Comparison of ENCODE assay signal across 10 cellular contexts in genomic region chr20:49913399-49914047, GRCh38. TPM values are rescaled to one million over a fixed set of nuclear protein-coding genes. Genes with fewer than 3 reads are reported as not detected.
DNase-seq lines count a peak whose midpoint lies in the region; ATAC-seq and TF ChIP-seq lines count a peak whose summit lies in the region.
"Had no signal": no experiment of that assay in that cellular context is flagged by ENCODE, and none has a peak within 500 bp of the region (broad histone marks: within the 10 kb centered on the region; RNA-seq: fewer than 3 reads in every experiment).

No MANE protein-coding gene starts in this region.

- H2BK12ac ChIP-seq in mesenchymal stem cell (ENCODE audit: low read length in 2 of 2) = no peak overlapping the region

- H3K4me3 Mint-ChIP-seq in MCF 10A (ENCODE audit: unreplicated experiment) (peak overlapping the region; percentile 90), type B pancreatic cell (peak overlapping the region; percentile 90)

- no peak overlapping the region for H2BK120ac ChIP-seq in mesenchymal stem cell (ENCODE audit: low read depth, low read length)

- peaks cover 22% of the 10 kb centered on the region for H3K36me3 Mint-ChIP-seq in MCF 10A (ENCODE audit: insufficient read depth, unreplicated experiment)
- peaks cover 2% of the 10 kb centered on the region for H3K36me3 Mint-ChIP-seq in type B pancreatic cell

- no peak overlapping the region for H4K8ac ChIP-seq in mesenchymal stem cell (ENCODE audit: low read length)

- no peak for TF ChIP-seq POLR2A in breast epithelium (IDR thresholded peaks at IDR 0.05)

- H2BK5ac ChIP-seq in mesenchymal stem cell (ENCODE audit: low read depth, low read length, poor library complexity, severe bottlenecking) = no peak overlapping the region

- H3K18ac ChIP-seq in mesenchymal stem cell (ENCODE audit: low read depth in 1 of 2, low read length in 2 of 2) = no peak overlapping the region

- H3K9me3 Mint-ChIP-seq in MCF 10A (ENCODE audit: unreplicated experiment) = no peaks in the 10 kb centered on the region
- H3K9me3 Mint-ChIP-seq in type B pancreatic cell = no peaks in the 10 kb centered on the region

- H3K9ac ChIP-seq in mesenchymal stem cell (ENCODE audit: low read length) = peak overlapping the region; percentile 95

- H3K27ac ChIP-seq in breast epithelium = no peak overlapping the region
- peak overlapping the region; percentile 36 to 100 for H3K27ac ChIP-seq in ascending aorta
- H3K27ac ChIP-seq in mesenchymal stem cell (ENCODE audit: low read length, poor library complexity, severe bottlenecking) = no peak overlapping the region

- no peak overlapping the region for H2AFZ ChIP-seq in mesenchymal stem cell (ENCODE audit: low read depth, low read length)

- 95% methylated on average over 16 of the region's 16 CpGs for WGBS in mesenchymal stem cell

- POLR2A ChIA-PET in MCF 10A (lab: Yijun Ruan, JAX) = interaction anchor here (0.7 to 7.9 kb wide), 12 partner anchors 10 to 291 kb away, joined by 3 to 146 read pairs (median 4); partner anchors contain the start of gene RNF114

- peak overlapping the region; percentile 71 for H3K4me2 ChIP-seq in mesenchymal stem cell (ENCODE audit: low read length, poor library complexity, severe bottlenecking)

- ATAC-seq in HG02571 (IDR thresholded peaks at IDR 0.05; ENCODE audit: unreplicated experiment) (no peak), GM19328 (IDR thresholded peaks at IDR 0.05; ENCODE audit: unreplicated experiment) (no peak)
- ATAC-seq: activated CD4-positive, CD25-positive, alpha-beta regulatory T cell treated with anti-CD3 and anti-CD28 coated beads, Interleukin-2, amount 50 U/mL, for 24 hours had no signal

- peaks cover 18% of the 10 kb centered on the region for H3K4me1 Mint-ChIP-seq in MCF 10A (ENCODE audit: insufficient read depth, unreplicated experiment)
- peaks cover 40% of the 10 kb centered on the region for H3K4me1 Mint-ChIP-seq in type B pancreatic cell (ENCODE audit: unreplicated experiment)

- no peak overlapping the region for H4K91ac ChIP-seq in mesenchymal stem cell (ENCODE audit: low read length)

- H3K27me3 ChIP-seq in breast epithelium (no peaks in the 10 kb centered on the region), ascending aorta (no peaks in the 10 kb centered on the region), mesenchymal stem cell (ENCODE audit: control insufficient read depth in 1 of 2, insufficient read depth in 1 of 2, low read length in 2 of 2) (no peaks in the 10 kb centered on the region)

- H3K27me3 Mint-ChIP-seq in MCF 10A (ENCODE audit: insufficient read depth, unreplicated experiment) = no peaks in the 10 kb centered on the region
- no peaks in the 10 kb centered on the region for H3K27me3 Mint-ChIP-seq in type B pancreatic cell

- DNase-seq in MCF 10A (ENCODE audit: unreplicated experiment) (no peak), breast epithelium (ENCODE audit: low spot score in 2 of 2) (no peak), ascending aorta (ENCODE audit: low spot score in 2 of 2) (no peak), mesenchymal stem cell (peak; percentile 38), type B pancreatic cell (ENCODE audit: extremely low spot score, unreplicated experiment) (no peak), NCI-H748 (lab: John Stamatoyannopoulos, UW; ENCODE audit: unreplicated experiment) (no peak)
- DNase-seq: NCI-H2171 treated with DMSO at 0.1 percent for 48 hours had no signal

- H3K36me3 ChIP-seq in breast epithelium (no peaks in the 10 kb centered on the region), ascending aorta (peaks cover 0 to 9% of the 10 kb centered on the region in 2 donors), mesenchymal stem cell (ENCODE audit: control insufficient read depth in 1 of 2, insufficient read depth in 2 of 2, low read depth in 1 of 2, low read length in 2 of 2) (peaks cover 21 to 23% of the 10 kb centered on the region in 2 experiments)

- peak overlapping the region in 1 of 2 experiments; percentile 60 for H3K23ac ChIP-seq in mesenchymal stem cell (ENCODE audit: low read length in 2 of 2)

- no peak overlapping the region for H2AK5ac ChIP-seq in mesenchymal stem cell (ENCODE audit: low read length, severe bottlenecking)

- H2BK15ac ChIP-seq in mesenchymal stem cell (ENCODE audit: low read depth, poor library complexity, severe bottlenecking) = no peak overlapping the region

- H3K27ac Mint-ChIP-seq in MCF 10A (ENCODE audit: low read depth, unreplicated experiment) (peak overlapping the region; percentile 99), type B pancreatic cell (peak overlapping the region; percentile 93)

- H3K4ac ChIP-seq in mesenchymal stem cell (ENCODE audit: low read depth in 1 of 2, low read length in 2 of 2) = no peak overlapping the region

- H3K4me3 ChIP-seq in breast epithelium (peak overlapping the region in 1 of 3 donors; percentile 100), ascending aorta (peak overlapping the region in 1 of 2 donors; percentile 83), mesenchymal stem cell (ENCODE audit: insufficient read depth in 1 of 2, low read depth in 1 of 2, low read length in 2 of 2) (peak overlapping the region in 1 of 2 experiments; percentile 94)

- peaks cover 19% of the 10 kb centered on the region for H3K79me1 ChIP-seq in mesenchymal stem cell (replicated peaks; ENCODE audit: low read length, poor library complexity, severe bottlenecking)

- BruUV-seq in MCF 10A (replicated peaks; lab: Mats Ljungman, UMichigan) = no TSS peak

- H3K14ac ChIP-seq in mesenchymal stem cell (ENCODE audit: low read length in 2 of 2) = no peak overlapping the region

- intact Hi-C loops in MCF 10A (cut with micrococcal nuclease) (no loop called here), breast epithelium (cut with DNase I; ENCODE audit: low total_unique reads) (no loop called here), ascending aorta (cut with DNase I) (loop anchor here (2.0 to 10.0 kb wide), 2 partner anchors 23 to 199 kb away; partner anchors contain the start of genes B4GALT5 and RNF114)

- CTCF ChIA-PET in MCF 10A (lab: Yijun Ruan, JAX) = interaction anchor here (0.6 to 2.2 kb wide), 16 partner anchors 8 to 496 kb away, joined by 3 to 13 read pairs (median 4); no protein-coding TSS in a partner anchor

- H3K4me1 ChIP-seq in breast epithelium = peaks cover 3 to 12% of the 10 kb centered on the region in 2 donors
- peaks cover 7 to 18% of the 10 kb centered on the region in 2 donors for H3K4me1 ChIP-seq in ascending aorta
- peaks cover 12% of the 10 kb centered on the region for H3K4me1 ChIP-seq in mesenchymal stem cell (ENCODE audit: control insufficient read depth, insufficient read depth, low read depth, low read length)

- H3K9me3 ChIP-seq in breast epithelium = no peaks in the 10 kb centered on the region
- no peaks in the 10 kb centered on the region for H3K9me3 ChIP-seq in ascending aorta
- no peaks in the 10 kb centered on the region for H3K9me3 ChIP-seq in mesenchymal stem cell (ENCODE audit: control insufficient read depth, low read length)

- TF ChIP-seq CTCF in MCF 10A (IDR thresholded peaks at IDR 0.05; ENCODE audit: unreplicated experiment) (no peak), breast epithelium (IDR thresholded peaks at IDR 0.05) (no peak), ascending aorta (IDR thresholded peaks at IDR 0.05) (no peak), type B pancreatic cell (conservative IDR thresholded peaks at IDR 0.05) (no peak)

RNA-seq across cellular contexts. Expression of gene SPATA2, which starts 1.8 kb away (rescaled TPM):
- 5.5 and 8.6 TPM in 2 replicates for total RNA-seq in MCF 10A (2022)
- 1 to 10 TPM; 1.8 to 4.6 (median 4.0) TPM for total RNA-seq in breast epithelium
- total RNA-seq in ascending aorta = 7.6 TPM
- 5.6 TPM for polyA plus RNA-seq in mesenchymal stem cell (2013, experiment 1 of 2)
- polyA plus RNA-seq in mesenchymal stem cell (2013, experiment 2 of 2) = 5.7 TPM
- 9.2 and 11.3 TPM in 2 replicates for total RNA-seq in type B pancreatic cell (ENCODE audit: low replicate concordance)

RNA-seq across cellular contexts. Expression of gene RNF114, which starts 22.7 kb away (rescaled TPM):
- 40.0 and 48.6 TPM in 2 replicates for total RNA-seq in MCF 10A (2022)
- 100 to 1,000 TPM; 224 TPM for total RNA-seq in breast epithelium
- total RNA-seq in ascending aorta = 77.0 TPM
- polyA plus RNA-seq in mesenchymal stem cell (2013, experiment 1 of 2) = 37.3 TPM
- polyA plus RNA-seq in mesenchymal stem cell (2013, experiment 2 of 2) = 35.5 TPM
- 62.9 and 72.1 TPM in 2 replicates for total RNA-seq in type B pancreatic cell (ENCODE audit: low replicate concordance)

Comparison
In these comparisons a context has a peak if more than half of its experiments do, and no peak if none do; other contexts are left out.
1. H3K27ac ChIP-seq: peak in ascending aorta (2 of 2); none in breast epithelium (0 of 2) and mesenchymal stem cell (single experiment).